Comparison of ENCODE assay signal across 1 cellular context in genomic region chr9:4984571-4985375, GRCh38.
TF ChIP-seq lines count a peak whose summit lies in the region.

JAK2 (plus strand) TSS chr9:4985272; CDS start chr9:5021988, 36,716 bp downstream.

TF ChIP-seq in WTC11, 78 proteins besides CTCF, POLR2A, EP300 and RAD21 (continued from another document):
- TF ChIP-seq STAT6 (CRISPR knock-in tag; conservative IDR thresholded peaks at IDR 0.05; ENCODE audit: low read depth) (peak; percentile 57; the same call in 1 of the 2 replicates), MAX (CRISPR knock-in tag; IDR thresholded peaks at IDR 0.05) (peak; percentile 79), ZNF423 (CRISPR knock-in tag; IDR thresholded peaks at IDR 0.05) (peak; percentile 51; the same call in 1 of the 2 replicates), ZBTB43 (CRISPR knock-in tag; IDR thresholded peaks at IDR 0.05) (peak; percentile 28; the same call in 1 of the 2 replicates), TEAD1 (CRISPR knock-in tag; IDR thresholded peaks at IDR 0.05) (peak; percentile 35), RELA (CRISPR knock-in tag; IDR thresholded peaks at IDR 0.05; ENCODE audit: borderline replicate concordance) (peak; percentile 88; the same call in 1 of the 2 replicates), CBFB (CRISPR knock-in tag; IDR thresholded peaks at IDR 0.05; ENCODE audit: low read depth) (0 out of 2 replicates have a peak, but pooled peaks have one; percentile 53), CREM (CRISPR knock-in tag; IDR thresholded peaks at IDR 0.05) (peak; percentile 42; the same call in 1 of the 2 replicates), JUN (CRISPR knock-in tag; IDR thresholded peaks at IDR 0.05) (peak; percentile 46; the same call in 1 of the 2 replicates), KAT7 (CRISPR knock-in tag; IDR thresholded peaks at IDR 0.05; ENCODE audit: borderline replicate concordance) (peak; percentile 24; the same call in 1 of the 2 replicates), ZNF317 (CRISPR knock-in tag; IDR thresholded peaks at IDR 0.05; ENCODE audit: borderline replicate concordance, low read depth) (no peak), PREB (CRISPR knock-in tag; IDR thresholded peaks at IDR 0.05; ENCODE audit: borderline replicate concordance) (0 out of 2 replicates have a peak, but pooled peaks have one; percentile 43), JAZF1 (CRISPR knock-in tag; IDR thresholded peaks at IDR 0.05) (no peak), SMAD4 (CRISPR knock-in tag; IDR thresholded peaks at IDR 0.05) (0 out of 2 replicates have a peak, but pooled peaks have one; percentile 37), OVOL2 (CRISPR knock-in tag; IDR thresholded peaks at IDR 0.05; ENCODE audit: borderline replicate concordance) (no peak), FOXK1 (CRISPR knock-in tag; IDR thresholded peaks at IDR 0.05) (0 out of 2 replicates have a peak, but pooled peaks have one; percentile 9), NR2C2 (CRISPR knock-in tag; IDR thresholded peaks at IDR 0.05) (no peak), ETV6 (CRISPR knock-in tag; IDR thresholded peaks at IDR 0.05) (0 out of 2 replicates have a peak, but pooled peaks have one; percentile 90), MLX (CRISPR knock-in tag; IDR thresholded peaks at IDR 0.05) (no peak), ARID4B (CRISPR knock-in tag; IDR thresholded peaks at IDR 0.05; ENCODE audit: borderline replicate concordance) (peak; percentile 89), SMAD3 (CRISPR knock-in tag; IDR thresholded peaks at IDR 0.05; ENCODE audit: borderline replicate concordance) (peak; percentile 89), ZNF232 (CRISPR knock-in tag; IDR thresholded peaks at IDR 0.05) (peak; percentile 89; the same call in 1 of the 2 replicates), ELF4 (CRISPR knock-in tag; IDR thresholded peaks at IDR 0.05; ENCODE audit: low read depth) (0 out of 2 replicates have a peak, but pooled peaks have one; percentile 13), NFYB (CRISPR knock-in tag; conservative IDR thresholded peaks at IDR 0.05; ENCODE audit: low read depth) (0 out of 2 replicates have a peak, but pooled peaks have one; percentile 28), FOXJ3 (CRISPR knock-in tag; IDR thresholded peaks at IDR 0.05; ENCODE audit: borderline replicate concordance) (no peak), MYBL2 (CRISPR knock-in tag; IDR thresholded peaks at IDR 0.05) (peak; percentile 60; the same call in 1 of the 2 replicates), GABPB1 (CRISPR knock-in tag; IDR thresholded peaks at IDR 0.05) (peak; percentile 10)
- TF ChIP-seq, protein P1, sequence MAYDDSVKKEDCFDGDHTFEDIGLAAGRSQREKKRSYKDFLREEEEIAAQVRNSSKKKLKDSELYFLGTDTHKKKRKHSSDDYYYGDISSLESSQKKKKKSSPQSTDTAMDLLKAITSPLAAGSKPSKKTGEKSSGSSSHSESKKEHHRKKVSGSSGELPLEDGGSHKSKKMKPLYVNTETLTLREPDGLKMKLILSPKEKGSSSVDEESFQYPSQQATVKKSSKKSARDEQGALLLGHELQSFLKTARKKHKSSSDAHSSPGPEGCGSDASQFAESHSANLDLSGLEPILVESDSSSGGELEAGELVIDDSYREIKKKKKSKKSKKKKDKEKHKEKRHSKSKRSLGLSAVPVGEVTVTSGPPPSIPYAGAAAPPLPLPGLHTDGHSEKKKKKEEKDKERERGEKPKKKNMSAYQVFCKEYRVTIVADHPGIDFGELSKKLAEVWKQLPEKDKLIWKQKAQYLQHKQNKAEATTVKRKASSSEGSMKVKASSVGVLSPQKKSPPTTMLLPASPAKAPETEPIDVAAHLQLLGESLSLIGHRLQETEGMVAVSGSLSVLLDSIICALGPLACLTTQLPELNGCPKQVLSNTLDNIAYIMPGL (CRISPR knock-in tag; IDR thresholded peaks at IDR 0.05) = peak; percentile 95
- TF ChIP-seq, protein P2, sequence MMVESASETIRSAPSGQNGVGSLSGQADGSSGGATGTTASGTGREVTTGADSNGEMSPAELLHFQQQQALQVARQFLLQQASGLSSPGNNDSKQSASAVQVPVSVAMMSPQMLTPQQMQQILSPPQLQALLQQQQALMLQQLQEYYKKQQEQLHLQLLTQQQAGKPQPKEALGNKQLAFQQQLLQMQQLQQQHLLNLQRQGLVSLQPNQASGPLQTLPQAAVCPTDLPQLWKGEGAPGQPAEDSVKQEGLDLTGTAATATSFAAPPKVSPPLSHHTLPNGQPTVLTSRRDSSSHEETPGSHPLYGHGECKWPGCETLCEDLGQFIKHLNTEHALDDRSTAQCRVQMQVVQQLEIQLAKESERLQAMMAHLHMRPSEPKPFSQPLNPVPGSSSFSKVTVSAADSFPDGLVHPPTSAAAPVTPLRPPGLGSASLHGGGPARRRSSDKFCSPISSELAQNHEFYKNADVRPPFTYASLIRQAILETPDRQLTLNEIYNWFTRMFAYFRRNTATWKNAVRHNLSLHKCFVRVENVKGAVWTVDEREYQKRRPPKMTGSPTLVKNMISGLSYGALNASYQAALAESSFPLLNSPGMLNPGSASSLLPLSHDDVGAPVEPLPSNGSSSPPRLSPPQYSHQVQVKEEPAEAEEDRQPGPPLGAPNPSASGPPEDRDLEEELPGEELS (CRISPR knock-in tag; IDR thresholded peaks at IDR 0.05) = 0 out of 2 replicates have a peak, but pooled peaks have one; percentile 55
- TF ChIP-seq, protein P3, sequence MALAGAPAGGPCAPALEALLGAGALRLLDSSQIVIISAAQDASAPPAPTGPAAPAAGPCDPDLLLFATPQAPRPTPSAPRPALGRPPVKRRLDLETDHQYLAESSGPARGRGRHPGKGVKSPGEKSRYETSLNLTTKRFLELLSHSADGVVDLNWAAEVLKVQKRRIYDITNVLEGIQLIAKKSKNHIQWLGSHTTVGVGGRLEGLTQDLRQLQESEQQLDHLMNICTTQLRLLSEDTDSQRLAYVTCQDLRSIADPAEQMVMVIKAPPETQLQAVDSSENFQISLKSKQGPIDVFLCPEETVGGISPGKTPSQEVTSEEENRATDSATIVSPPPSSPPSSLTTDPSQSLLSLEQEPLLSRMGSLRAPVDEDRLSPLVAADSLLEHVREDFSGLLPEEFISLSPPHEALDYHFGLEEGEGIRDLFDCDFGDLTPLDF (CRISPR knock-in tag; IDR thresholded peaks at IDR 0.05) = peak; percentile 63; the same call in 1 of the 2 replicates
- TF ChIP-seq, protein P4, sequence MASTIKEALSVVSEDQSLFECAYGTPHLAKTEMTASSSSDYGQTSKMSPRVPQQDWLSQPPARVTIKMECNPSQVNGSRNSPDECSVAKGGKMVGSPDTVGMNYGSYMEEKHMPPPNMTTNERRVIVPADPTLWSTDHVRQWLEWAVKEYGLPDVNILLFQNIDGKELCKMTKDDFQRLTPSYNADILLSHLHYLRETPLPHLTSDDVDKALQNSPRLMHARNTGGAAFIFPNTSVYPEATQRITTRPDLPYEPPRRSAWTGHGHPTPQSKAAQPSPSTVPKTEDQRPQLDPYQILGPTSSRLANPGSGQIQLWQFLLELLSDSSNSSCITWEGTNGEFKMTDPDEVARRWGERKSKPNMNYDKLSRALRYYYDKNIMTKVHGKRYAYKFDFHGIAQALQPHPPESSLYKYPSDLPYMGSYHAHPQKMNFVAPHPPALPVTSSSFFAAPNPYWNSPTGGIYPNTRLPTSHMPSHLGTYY (CRISPR knock-in tag; IDR thresholded peaks at IDR 0.05) = no peak
- TF ChIP-seq, protein P5, sequence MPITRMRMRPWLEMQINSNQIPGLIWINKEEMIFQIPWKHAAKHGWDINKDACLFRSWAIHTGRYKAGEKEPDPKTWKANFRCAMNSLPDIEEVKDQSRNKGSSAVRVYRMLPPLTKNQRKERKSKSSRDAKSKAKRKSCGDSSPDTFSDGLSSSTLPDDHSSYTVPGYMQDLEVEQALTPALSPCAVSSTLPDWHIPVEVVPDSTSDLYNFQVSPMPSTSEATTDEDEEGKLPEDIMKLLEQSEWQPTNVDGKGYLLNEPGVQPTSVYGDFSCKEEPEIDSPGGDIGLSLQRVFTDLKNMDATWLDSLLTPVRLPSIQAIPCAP (CRISPR knock-in tag; IDR thresholded peaks at IDR 0.05) = 0 out of 2 replicates have a peak, but pooled peaks have one; percentile 19
